1 cellular context compared by ENCODE assay signal in genomic region chr3:25664066-25664809, GRCh38.
TF ChIP-seq lines count a peak whose summit lies in the region.

No MANE protein-coding gene starts in this region.

TF ChIP-seq in HepG2, 621 proteins besides CTCF, POLR2A, EP300 and RAD21 (continued from another document and continues in another):
- TF ChIP-seq KLF11 (CRISPR knock-in tag; IDR thresholded peaks at IDR 0.05) (no peak), REPIN1 (CRISPR knock-in tag; IDR thresholded peaks at IDR 0.05; ENCODE audit: borderline replicate concordance, low read depth) (no peak), LRRFIP1 (CRISPR knock-in tag; conservative IDR thresholded peaks at IDR 0.05) (no peak), STAT5B (CRISPR knock-in tag; IDR thresholded peaks at IDR 0.05) (no peak), SRY (CRISPR knock-in tag; IDR thresholded peaks at IDR 0.05) (no peak; the same call in 1 of the 2 replicates), ZNF17 (CRISPR knock-in tag; IDR thresholded peaks at IDR 0.05) (no peak), HIC2 (CRISPR knock-in tag; IDR thresholded peaks at IDR 0.05; ENCODE audit: low read depth) (no peak), ZNF747 (CRISPR knock-in tag; IDR thresholded peaks at IDR 0.05; ENCODE audit: borderline replicate concordance) (no peak), PRMT3 (CRISPR knock-in tag; IDR thresholded peaks at IDR 0.05; ENCODE audit: borderline replicate concordance, low read depth) (no peak), ZNF766 (CRISPR knock-in tag; IDR thresholded peaks at IDR 0.05; ENCODE audit: borderline replicate concordance) (no peak), HOMEZ (CRISPR knock-in tag; IDR thresholded peaks at IDR 0.05; ENCODE audit: low read depth) (no peak), MEF2D (CRISPR knock-in tag; IDR thresholded peaks at IDR 0.05) (no peak), ZBTB38 (CRISPR knock-in tag; IDR thresholded peaks at IDR 0.05) (no peak), ELK4 (CRISPR knock-in tag; IDR thresholded peaks at IDR 0.05; ENCODE audit: borderline replicate concordance) (no peak), KDM3A (CRISPR knock-in tag; IDR thresholded peaks at IDR 0.05; ENCODE audit: low read depth) (no peak), ZNF879 (CRISPR knock-in tag; IDR thresholded peaks at IDR 0.05) (no peak), POLR2AphosphoS2 (IDR thresholded peaks at IDR 0.05; ENCODE audit: low read depth, low read length) (no peak), TOPORS (CRISPR knock-in tag; IDR thresholded peaks at IDR 0.05) (no peak), ZNF136 (CRISPR knock-in tag; IDR thresholded peaks at IDR 0.05; ENCODE audit: low read depth) (no peak; the same call in 1 of the 2 replicates), GABPB1 (CRISPR knock-in tag; IDR thresholded peaks at IDR 0.05) (no peak), ERF (CRISPR knock-in tag; IDR thresholded peaks at IDR 0.05) (no peak), KAT7 (CRISPR knock-in tag; IDR thresholded peaks at IDR 0.05; ENCODE audit: borderline replicate concordance) (peak; percentile 8; the same call in 1 of the 2 replicates), SMAD9 (CRISPR knock-in tag; IDR thresholded peaks at IDR 0.05) (no peak), IRF1 (CRISPR knock-in tag; IDR thresholded peaks at IDR 0.05; ENCODE audit: low read depth) (no peak), ZGPAT (CRISPR knock-in tag; IDR thresholded peaks at IDR 0.05) (no peak), MEIS2 (CRISPR knock-in tag; IDR thresholded peaks at IDR 0.05) (peak; percentile 82; the same call in 1 of the 2 replicates), ZKSCAN8 (CRISPR knock-in tag; IDR thresholded peaks at IDR 0.05; ENCODE audit: borderline replicate concordance) (no peak), BHLHE40 (IDR thresholded peaks at IDR 0.05; ENCODE audit: low read length) (no peak), ZNF44 (CRISPR knock-in tag; IDR thresholded peaks at IDR 0.05) (no peak), MTF1 (CRISPR knock-in tag; IDR thresholded peaks at IDR 0.05) (no peak), MLLT10 (CRISPR knock-in tag; IDR thresholded peaks at IDR 0.05) (no peak), IRF2 (CRISPR knock-in tag; IDR thresholded peaks at IDR 0.05) (0 out of 2 replicates have a peak, but pooled peaks have one; percentile 2), SRSF1 (optimal IDR thresholded peaks at IDR 0.05; ENCODE audit: low read depth, low read length) (no peak), JUN (CRISPR knock-in tag; IDR thresholded peaks at IDR 0.05) (no peak), ZNF569 (CRISPR knock-in tag; IDR thresholded peaks at IDR 0.05; ENCODE audit: borderline replicate concordance) (no peak), ZNF333 (CRISPR knock-in tag; IDR thresholded peaks at IDR 0.05; ENCODE audit: borderline replicate concordance) (peak; percentile 6; the same call in 1 of the 2 replicates), ZSCAN22 (CRISPR knock-in tag; IDR thresholded peaks at IDR 0.05) (no peak), IRF9 (CRISPR knock-in tag; IDR thresholded peaks at IDR 0.05; ENCODE audit: borderline replicate concordance) (peak; percentile 42; the same call in 1 of the 2 replicates), TP53 (CRISPR knock-in tag; conservative IDR thresholded peaks at IDR 0.05) (no peak), ZNF33B (CRISPR knock-in tag; IDR thresholded peaks at IDR 0.05) (no peak), ZC3H4 (CRISPR knock-in tag; IDR thresholded peaks at IDR 0.05; ENCODE audit: borderline replicate concordance) (no peak), ZNF382 (CRISPR knock-in tag; IDR thresholded peaks at IDR 0.05; ENCODE audit: borderline replicate concordance) (no peak), BATF2 (CRISPR knock-in tag; IDR thresholded peaks at IDR 0.05) (no peak), POGK (CRISPR knock-in tag; conservative IDR thresholded peaks at IDR 0.05) (0 out of 2 replicates have a peak, but pooled peaks have one; percentile 18), ZNF644 (CRISPR knock-in tag; IDR thresholded peaks at IDR 0.05; ENCODE audit: low read depth) (no peak), SNAPC5 (CRISPR knock-in tag; IDR thresholded peaks at IDR 0.05; ENCODE audit: borderline replicate concordance) (no peak), BRCA1 (CRISPR knock-in tag; IDR thresholded peaks at IDR 0.05) (0 out of 2 replicates have a peak, but pooled peaks have one; percentile 25), ISX (CRISPR knock-in tag; conservative IDR thresholded peaks at IDR 0.05) (no peak), ZNF691 (CRISPR knock-in tag; IDR thresholded peaks at IDR 0.05; ENCODE audit: borderline replicate concordance, low read depth) (no peak), SSRP1 (CRISPR knock-in tag; IDR thresholded peaks at IDR 0.05) (no peak), ZNF720 (CRISPR knock-in tag; IDR thresholded peaks at IDR 0.05) (no peak), CREBL2 (CRISPR knock-in tag; IDR thresholded peaks at IDR 0.05; ENCODE audit: borderline replicate concordance) (no peak), ZNF564 (CRISPR knock-in tag; IDR thresholded peaks at IDR 0.05) (no peak), ZNF597 (CRISPR knock-in tag; IDR thresholded peaks at IDR 0.05) (no peak)
